In the genomic region with DNA sequence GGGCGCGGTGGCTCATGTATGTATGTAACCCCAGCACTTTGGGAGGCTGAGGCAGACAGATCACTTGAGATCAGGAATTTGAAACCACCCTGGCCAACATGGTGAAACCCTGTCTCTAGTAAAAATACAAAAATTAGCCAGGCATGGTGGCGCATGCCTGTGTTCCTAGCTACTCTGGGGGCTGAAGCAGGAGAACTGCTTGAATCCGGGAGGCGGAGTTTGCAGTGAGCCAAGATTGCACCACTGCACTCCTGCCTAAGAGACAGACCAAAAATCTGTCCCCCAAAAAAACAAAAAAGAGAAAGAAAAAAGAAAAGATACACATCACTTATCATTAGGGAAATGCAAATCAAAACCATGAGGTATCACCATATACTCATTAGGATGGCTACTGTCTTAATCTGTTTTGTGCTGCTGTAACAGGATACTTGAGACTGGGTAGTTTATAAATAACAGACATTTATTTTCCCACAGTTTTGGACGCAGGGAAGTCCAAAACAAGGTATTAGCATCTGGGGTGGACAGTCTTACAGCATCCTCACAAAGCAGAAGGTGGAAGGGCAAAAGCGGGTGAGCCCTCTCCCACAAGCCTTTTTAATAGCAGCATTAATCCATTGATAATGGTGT, we compare ENCODE assay signal across 5 cellular contexts. TPM values are rescaled to one million over a fixed set of nuclear protein-coding genes. Genes with fewer than 3 reads are reported as not detected.
"Had no signal": no experiment of that assay in that cellular context is flagged by ENCODE, and none has a peak within 500 bp of the region (broad histone marks: within the 10 kb centered on the region; RNA-seq: fewer than 3 reads in every experiment).

No MANE protein-coding gene starts in this region.

RNA-seq across cellular contexts. Expression of a gene that starts 55.0 kb away (rescaled TPM):
- total RNA-seq: HT-29, LHCN-M2, MCF 10A, PC-3, SJSA1 had no signal
